1 cellular context compared by ENCODE assay signal in genomic region chr11:27208846-27209245, GRCh38.
TF ChIP-seq lines count a peak whose summit lies in the region.

No MANE protein-coding gene starts in this region.

TF ChIP-seq in A549, 52 proteins besides CTCF, POLR2A, EP300 and RAD21 (continued from another document):
- TF ChIP-seq JUN (IDR thresholded peaks at IDR 0.05) (no peak), MAX (IDR thresholded peaks at IDR 0.05) (no peak), EHF (CRISPR knock-in tag; IDR thresholded peaks at IDR 0.05) (no peak), NR3C1 (IDR thresholded peaks at IDR 0.05) (no peak), KDM1A (IDR thresholded peaks at IDR 0.05; ENCODE audit: low read depth) (no peak), SREBF2 (IDR thresholded peaks at IDR 0.05) (no peak), ELK1 (IDR thresholded peaks at IDR 0.05; ENCODE audit: low read depth, low read length) (no peak), POLR2AphosphoS2 (conservative IDR thresholded peaks at IDR 0.05; ENCODE audit: low read length) (no peak), FOSL2 (IDR thresholded peaks at IDR 0.05) (no peak), FOSL2 (CRISPR knock-in tag; IDR thresholded peaks at IDR 0.05) (no peak), BHLHE40 (IDR thresholded peaks at IDR 0.05; ENCODE audit: low read depth, low read length) (no peak), ATOH8 (CRISPR knock-in tag; IDR thresholded peaks at IDR 0.05; ENCODE audit: low read depth) (no peak), BCL3 (IDR thresholded peaks at IDR 0.05) (no peak), CBX8 (IDR thresholded peaks at IDR 0.05) (no peak), HOXB5 (CRISPR knock-in tag; IDR thresholded peaks at IDR 0.05) (no peak), CHD2 (IDR thresholded peaks at IDR 0.05; ENCODE audit: low read length, partially characterized antibody) (no peak), HDAC2 (IDR thresholded peaks at IDR 0.05) (no peak)
